ENCODE assay signal across 34 cellular contexts in genomic region chr7:93819699-93820098, GRCh38.
"Had no signal": no experiment of that assay in that cellular context is flagged by ENCODE, and none has a peak within 500 bp of the region (broad histone marks: within the 10 kb centered on the region; RNA-seq: fewer than 3 reads in every experiment).

No MANE protein-coding gene starts in this region.

- DNase-seq: activated effector memory CD4-positive, alpha-beta T cell treated with anti-CD3 and anti-CD28 coated beads, Interleukin-2, amount 50 U/mL, for 16 hours; activated effector memory CD4-positive, alpha-beta T cell treated with Interleukin-2 at 50 U/mL for 16 hours; activated gamma-delta T cell; activated gamma-delta T cell treated with Interleukin-2 at 50 U/mL for 16 hours; activated naive CD4-positive, alpha-beta T cell; activated naive CD4-positive, alpha-beta T cell treated with anti-CD3 and anti-CD28 coated beads for 36 hours; activated naive CD4-positive, alpha-beta T cell treated with anti-CD3 and anti-CD28 coated beads, Interleukin-2, amount 10 ng/mL, durations not matched to agents 7 days and 5 days; activated naive CD4-positive, alpha-beta T cell treated with anti-CD3 and anti-CD28 coated beads, Interleukin-2, amount 50 U/mL, for 16 hours; activated naive CD4-positive, alpha-beta T cell treated with Interleukin-2 at 50 U/mL for 16 hours; activated naive CD8-positive, alpha-beta T cell treated with anti-CD3 and anti-CD28 coated beads for 36 hours; activated naive CD8-positive, alpha-beta T cell treated with anti-CD3 and anti-CD28 coated beads, Interleukin-2, amount 10 ng/mL, durations not matched to agents 7 days and 5 days; activated naive CD8-positive, alpha-beta T cell treated with anti-CD3 and anti-CD28 coated beads, Interleukin-2, amount 50 U/mL, for 24 hours; activated T-cell treated with anti-CD3 and anti-CD28 coated beads, Interleukin-2, amount 50 U/mL, for 1 hour; activated T-cell treated with anti-CD3 and anti-CD28 coated beads, Interleukin-2, amount 50 U/mL, for 24 hours; activated T-cell treated with anti-CD3 and anti-CD28 coated beads, Interleukin-2, amount 50 U/mL, for 4 hours; activated T-cell treated with anti-CD3 and anti-CD28 coated beads, Interleukin-2, amount 50 U/mL, for 48 hours; activated T-cell treated with anti-CD3 and anti-CD28 coated beads, Interleukin-2, amount 50 U/mL, for 72 hours; adrenal gland; amniotic stem cell; amygdala; anterior cingulate cortex; aorta; body of pancreas; brain microvascular endothelial cell; caudate nucleus; central memory CD4-positive, alpha-beta T cell; cerebellar nuclear complex had no signal

- H3K36me3 ChIP-seq: adrenal gland, ascending aorta, brain microvascular endothelial cell, breast epithelium, cardiac muscle cell had no signal

- H3K27me3 ChIP-seq: adrenal gland, ascending aorta, body of pancreas, brain microvascular endothelial cell, breast epithelium had no signal

- H3K27ac ChIP-seq: adrenal gland, ascending aorta, body of pancreas, brain microvascular endothelial cell, breast epithelium, cardiac muscle cell had no signal

- H3K4me1 ChIP-seq: adrenal gland, body of pancreas, breast epithelium had no signal

- H3K4me3 ChIP-seq: adrenal gland, ascending aorta, body of pancreas, breast epithelium, cardiac muscle cell had no signal

- ATAC-seq: activated naive CD4-positive, alpha-beta T cell treated with anti-CD3 and anti-CD28 coated beads, Interleukin-2, amount 50 U/mL, for 72 hours; activated naive CD8-positive, alpha-beta T cell treated with anti-CD3 and anti-CD28 coated beads, Interleukin-2, amount 50 U/mL, for 24 hours; activated T-cell treated with anti-CD3 and anti-CD28 coated beads, Interleukin-2, amount 50 U/mL, for 4 hours; activated T-cell treated with anti-CD3 and anti-CD28 coated beads, Interleukin-2, amount 50 U/mL, for 72 hours; activated T-helper 17 cell treated with anti-CD3 and anti-CD28 coated beads, Interleukin-2, amount 50 U/mL, for 72 hours; body of pancreas had no signal

- FAIRE-seq: astrocyte, bronchial epithelial cell had no signal

- H3K9me3 ChIP-seq: adrenal gland, ascending aorta, body of pancreas, breast epithelium had no signal
